Comparison of ENCODE assay signal across 10 cellular contexts in genomic region chr1:164562947-164563346, GRCh38. TPM values are rescaled to one million over a fixed set of nuclear protein-coding genes. Genes with fewer than 3 reads are reported as not detected.
A peak's percentile ranks its signal among the peaks of the same experiment; 100 is the strongest.
DNase-seq lines count a peak whose midpoint lies in the region; TF ChIP-seq lines count a peak whose summit lies in the region.
"Had no signal": no experiment of that assay in that cellular context is flagged by ENCODE, and none has a peak within 500 bp of the region (broad histone marks: within the 10 kb centered on the region; RNA-seq: fewer than 3 reads in every experiment).

No MANE protein-coding gene starts in this region.

- H3K9me3 ChIP-seq in HAP-1 = no peaks in the 10 kb centered on the region
- H3K9me3 ChIP-seq in skeletal muscle satellite cell (replicated peaks; ENCODE audit: low read length) = no peaks in the 10 kb centered on the region
- H3K9me3 ChIP-seq: Peyer's patch had no signal

- in situ Hi-C loops in HAP-1 (cut with MboI; ENCODE audit: low sequenced_read_pairs) = no loop called here
- in situ Hi-C loops in GM13976 (cut with MboI; ENCODE audit: low sequenced_read_pairs, unreplicated experiment) = no loop called here

- peak overlapping the region; percentile 89 for H3K4me3 Mint-ChIP-seq in MCF 10A (ENCODE audit: unreplicated experiment)
- H3K4me3 Mint-ChIP-seq: activated CD4-positive, alpha-beta memory T cell treated with anti-CD3 and anti-CD28 coated beads for 36 hours had no signal

- intact Hi-C loops in MCF 10A (cut with micrococcal nuclease) = loop anchor here (2.0 to 5.0 kb wide), 2 partner anchors 144 to 210 kb away; no protein-coding TSS in a partner anchor

- H3K4me3 ChIP-seq in HAP-1 (peak overlapping the region; percentile 40), skeletal muscle satellite cell (ENCODE audit: low read length) (peak overlapping the region; percentile 43)

- peaks cover 33% of the 10 kb centered on the region for H3K4me1 Mint-ChIP-seq in MCF 10A (ENCODE audit: insufficient read depth, unreplicated experiment)

- H3K27me3 ChIP-seq in HAP-1 (ENCODE audit: low read depth) (no peaks in the 10 kb centered on the region), skeletal muscle satellite cell (ENCODE audit: control insufficient read depth, insufficient read depth, low read length) (no peaks in the 10 kb centered on the region)
- H3K27me3 ChIP-seq: Peyer's patch had no signal

- H3K36me3 ChIP-seq in HAP-1 (replicated peaks) (no peaks in the 10 kb centered on the region), skeletal muscle satellite cell (ENCODE audit: insufficient read depth, low read length) (no peaks in the 10 kb centered on the region)
- H3K36me3 ChIP-seq: Peyer's patch had no signal

- CTCF ChIA-PET in MCF 10A (lab: Yijun Ruan, JAX) (no interaction called here), RWPE1 (lab: Yijun Ruan, JAX) (interaction anchor here (0.7 kb wide), 2 partner anchors 8 to 57 kb away, joined by 4 to 5 read pairs; no protein-coding TSS in a partner anchor)

- no peak overlapping the region for H3K27ac ChIP-seq in RWPE1

- POLR2A ChIA-PET in MCF 10A (lab: Yijun Ruan, JAX) (interaction anchor here (0.6 to 5.0 kb wide), 6 partner anchors 20 to 225 kb away, joined by 3 to 65 read pairs (median 4); no protein-coding TSS in a partner anchor), RWPE1 (lab: Yijun Ruan, JAX; ENCODE audit: low non-redundant PET) (no interaction called here)

- H3K9ac ChIP-seq in skeletal muscle satellite cell (ENCODE audit: low read depth, low read length) = peak overlapping the region; percentile 38

- peak overlapping the region; percentile 86 for H3K4me2 ChIP-seq in skeletal muscle satellite cell (ENCODE audit: low read length)

- no peak for TF ChIP-seq CTCF in MCF 10A (IDR thresholded peaks at IDR 0.05; ENCODE audit: unreplicated experiment)
- no peak for TF ChIP-seq CTCF in GM13976 (IDR thresholded peaks at IDR 0.05; ENCODE audit: borderline replicate concordance, control extremely low read depth, extremely low read depth, insufficient read depth, missing control alignments)
- TF ChIP-seq CTCF in RWPE1 (conservative IDR thresholded peaks at IDR 0.05; ENCODE audit: low read depth) = no peak

- H3K27ac Mint-ChIP-seq in MCF 10A (ENCODE audit: low read depth, unreplicated experiment) = peak overlapping the region; percentile 99
- H3K27ac Mint-ChIP-seq: activated CD4-positive, alpha-beta memory T cell treated with anti-CD3 and anti-CD28 coated beads for 36 hours had no signal

- H3K36me3 Mint-ChIP-seq in MCF 10A (ENCODE audit: insufficient read depth, unreplicated experiment) = no peaks in the 10 kb centered on the region
- H3K36me3 Mint-ChIP-seq: activated CD4-positive, alpha-beta memory T cell treated with anti-CD3 and anti-CD28 coated beads for 36 hours had no signal

- no peak for DNase-seq in HAP-1 (ENCODE audit: low spot score in 2 of 2)
- peak; percentile 44 for DNase-seq in MCF 10A (ENCODE audit: unreplicated experiment)
- peak; percentile 12 for DNase-seq in iris pigment epithelial cell (ENCODE audit: low read depth)
- DNase-seq in activated naive CD4-positive, alpha-beta T cell treated with anti-CD3 and anti-CD28 coated beads, Interleukin-2, amount 50 U/mL, for 16 hours = no peak
- no peak for DNase-seq in GM13976 (ENCODE audit: low spot score)
- no peak for DNase-seq in RWPE1 (ENCODE audit: low spot score)
- DNase-seq in stimulated activated CD4-positive, alpha-beta T cell treated with anti-CD3 and anti-CD28 coated beads, Interleukin-2, amount 100 ng/mL, for 48 hours = no peak
- DNase-seq: activated CD4-positive, alpha-beta memory T cell treated with anti-CD3 and anti-CD28 coated beads for 36 hours; Peyer's patch had no signal

- H3K9me3 Mint-ChIP-seq in MCF 10A (ENCODE audit: unreplicated experiment) = no peaks in the 10 kb centered on the region
- H3K9me3 Mint-ChIP-seq: activated CD4-positive, alpha-beta memory T cell treated with anti-CD3 and anti-CD28 coated beads for 36 hours had no signal

- peaks cover 47% of the 10 kb centered on the region for H3K4me1 ChIP-seq in HAP-1
- H3K4me1 ChIP-seq in skeletal muscle satellite cell (ENCODE audit: control insufficient read depth, insufficient read depth, low read length) = peaks cover 19% of the 10 kb centered on the region

- no peaks in the 10 kb centered on the region for H3K27me3 Mint-ChIP-seq in MCF 10A (ENCODE audit: insufficient read depth, unreplicated experiment)

- BruUV-seq in MCF 10A (replicated peaks; lab: Mats Ljungman, UMichigan) = no TSS peak

RNA-seq across cellular contexts. Expression of gene PBX1, which starts 4.0 kb away (rescaled TPM):
- total RNA-seq in MCF 10A (2022) = 2.3 and 5.8 TPM in 2 replicates
- total RNA-seq in skeletal muscle satellite cell (2012; rRNA removed) = 13.7 and 14.2 TPM in 2 replicates

Comparison
In these comparisons a context has a peak if more than half of its experiments do, and no peak if none do; other contexts are left out.
1. DNase-seq: peak in MCF 10A (single experiment) and iris pigment epithelial cell (single experiment); none in HAP-1 (0 of 2), activated naive CD4-positive, alpha-beta T cell treated with anti-CD3 and anti-CD28 coated beads, Interleukin-2, amount 50 U/mL, for 16 hours (single experiment), GM13976 (single experiment), RWPE1 (single experiment) and stimulated activated CD4-positive, alpha-beta T cell treated with anti-CD3 and anti-CD28 coated beads, Interleukin-2, amount 100 ng/mL, for 48 hours (0 of 2).